Comparison of ENCODE assay signal across 8 cellular contexts in genomic region chr2:224449212-224450147, GRCh38. TPM values are rescaled to one million over a fixed set of nuclear protein-coding genes. Genes with fewer than 3 reads are reported as not detected.
DNase-seq lines count a peak whose midpoint lies in the region; ATAC-seq, FAIRE-seq and TF ChIP-seq lines count a peak whose summit lies in the region.

No MANE protein-coding gene starts in this region.

- H2AFZ ChIP-seq in OCI-LY3 (ENCODE audit: low read depth, low read length) = no peak overlapping the region

- TF ChIP-seq POLR2A in GM12892 (IDR thresholded peaks at IDR 0.05; ENCODE audit: low read depth, low read length) (no peak), erythroblast (IDR thresholded peaks at IDR 0.05; ENCODE audit: low read length) (no peak)

- intact Hi-C loops in A673 (cut with micrococcal nuclease; ENCODE audit: unreplicated experiment) = loop anchor here (5.0 to 10.0 kb wide), 3 partner anchors 92 to 475 kb away; no protein-coding TSS in a partner anchor

- CTCF ChIA-PET in A673 (lab: Charles Lee) = interaction anchor here (1.3 kb wide), 1 partner anchor 479 kb away, joined by 5 read pairs; no protein-coding TSS in a partner anchor

- H3K4me1 ChIP-seq in A673 (ENCODE audit: insufficient read depth, low read length, poor library complexity, severe bottlenecking) (no peaks in the 10 kb centered on the region), OCI-LY3 (ENCODE audit: low read length) (peaks cover 8% of the 10 kb centered on the region)

- H3K27me3 ChIP-seq in A673 (replicated peaks; ENCODE audit: insufficient read depth, low read depth, low read length, poor library complexity) (no peaks in the 10 kb centered on the region), OCI-LY3 (ENCODE audit: low read depth, low read length) (no peaks in the 10 kb centered on the region)

- H3K4me3 ChIP-seq in A673 (ENCODE audit: low read depth, low read length, poor library complexity, severe bottlenecking) (no peak overlapping the region), OCI-LY3 (ENCODE audit: low read length) (no peak overlapping the region), retinal pigment epithelial cell (ENCODE audit: low read length) (no peak overlapping the region)

- POLR2A ChIA-PET in A673 (lab: Charles Lee; ENCODE audit: low non-redundant PET) = no interaction called here

- no peak overlapping the region for H3K9ac ChIP-seq in OCI-LY3 (ENCODE audit: low read length)

- H3K27ac ChIP-seq in A673 (ENCODE audit: low read depth, low read length, poor library complexity, severe bottlenecking) (no peak overlapping the region), OCI-LY3 (ENCODE audit: low read length) (no peak overlapping the region)

- no peak overlapping the region for H3K4me2 ChIP-seq in OCI-LY3 (ENCODE audit: low read length)

- peak; percentile 38 for DNase-seq in A673 (ENCODE audit: low spot score)
- DNase-seq in GM12892 (ENCODE audit: insufficient read length) = no peak
- peak; percentile 37 to 49 for DNase-seq in erythroblast (lab: John Stamatoyannopoulos, UW)
- peak; percentile 11 for DNase-seq in retinal pigment epithelial cell (ENCODE audit: low read depth)
- DNase-seq in NCI-H345 (lab: John Stamatoyannopoulos, UW) = no peak
- no peak for DNase-seq in cerebellar cortex (ENCODE audit: low spot score)

- H3K9me3 ChIP-seq in A673 (ENCODE audit: low read depth, low read length, poor library complexity, severe bottlenecking) = no peaks in the 10 kb centered on the region
- no peaks in the 10 kb centered on the region for H3K9me3 ChIP-seq in OCI-LY3 (ENCODE audit: insufficient read depth, low read length)

- BruUV-seq in A673 (replicated peaks; lab: Mats Ljungman, UMichigan) = no TSS peak

- peak; percentile 81 for FAIRE-seq in GM12892 (lab: Jason Lieb, UNC)

- H3K36me3 ChIP-seq in A673 (ENCODE audit: insufficient read depth, low read length, poor library complexity, severe bottlenecking) (no peaks in the 10 kb centered on the region), OCI-LY3 (replicated peaks; ENCODE audit: low read depth, low read length) (no peaks in the 10 kb centered on the region)

- no peak for ATAC-seq in HG02571 (IDR thresholded peaks at IDR 0.05; ENCODE audit: unreplicated experiment)

- H3K79me2 ChIP-seq in OCI-LY3 (ENCODE audit: low read length) = no peaks in the 10 kb centered on the region

- H4K20me1 ChIP-seq in OCI-LY3 (ENCODE audit: insufficient read depth, low read length) = no peaks in the 10 kb centered on the region

- peak; percentile 75 for TF ChIP-seq CTCF in A673 (conservative IDR thresholded peaks at IDR 0.05; ENCODE audit: low read depth, low read length)
- TF ChIP-seq CTCF in OCI-LY3 (IDR thresholded peaks at IDR 0.05; ENCODE audit: low read depth, low read length) = peak; percentile 70
- peak; percentile 80 for TF ChIP-seq CTCF in retinal pigment epithelial cell (conservative IDR thresholded peaks at IDR 0.05; ENCODE audit: low read depth, low read length)

RNA-seq across cellular contexts. Expression of gene FAM124B, which starts 47.6 kb away (rescaled TPM):
- not detected in 2 replicates for total RNA-seq in A673 (2021)
- polyA plus RNA-seq in GM12892 (2012; ENCODE audit: missing spikeins) = not detected

Comparison
In these comparisons a context has a peak if more than half of its experiments do, and no peak if none do; other contexts are left out.
1. DNase-seq: peak in A673 (single experiment), erythroblast (2 of 2) and retinal pigment epithelial cell (single experiment); none in GM12892 (single experiment), NCI-H345 (single experiment) and cerebellar cortex (single experiment).
2. Peak in every context shown above with its lines, with median percentiles within 50 percentile points of each other: CTCF ChIP-seq.